In the genomic region with DNA sequence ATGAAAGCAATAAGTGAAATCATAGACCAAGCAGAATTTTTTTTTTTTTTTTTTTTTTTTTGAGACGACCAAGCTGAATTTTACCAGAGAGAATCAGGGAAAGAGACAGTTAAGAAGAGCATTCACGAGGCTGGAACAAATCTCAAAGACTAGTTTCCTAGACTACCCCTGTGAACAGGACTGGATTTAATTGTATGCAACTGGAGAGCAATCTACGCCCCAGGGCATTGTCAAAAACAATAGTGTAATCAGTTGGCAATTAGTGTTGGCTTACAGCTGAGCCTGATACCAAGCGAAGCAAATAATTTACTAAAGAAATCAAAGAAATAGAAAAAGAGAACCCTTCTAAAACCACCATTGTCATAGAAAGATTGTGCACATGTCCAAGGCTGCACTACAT, we compare ENCODE assay signal across 31 cellular contexts.
"Had no signal": no experiment of that assay in that cellular context is flagged by ENCODE, and none has a peak within 500 bp of the region (broad histone marks: within the 10 kb centered on the region; RNA-seq: fewer than 3 reads in every experiment).

No MANE protein-coding gene starts in this region.

- H3K36me3 ChIP-seq: adrenal gland, esophagus squamous epithelium had no signal

- H3K9me3 ChIP-seq: adrenal gland, body of pancreas, esophagus squamous epithelium had no signal

- H3K27me3 ChIP-seq: adrenal gland, body of pancreas had no signal

- ATAC-seq: activated CD4-positive, alpha-beta T cell treated with anti-CD3 and anti-CD28 coated beads for 36 hours; activated CD8-positive, alpha-beta memory T cell treated with anti-CD3 and anti-CD28 coated beads, Interleukin-2, amount 10 ng/mL, durations not matched to agents 7 days and 5 days; activated CD8-positive, alpha-beta T cell treated with anti-CD3 and anti-CD28 coated beads, Interleukin-2, amount 10 ng/mL, durations not matched to agents 7 days and 5 days; activated naive CD8-positive, alpha-beta T cell treated with anti-CD3 and anti-CD28 coated beads, Interleukin-2, amount 50 U/mL, for 24 hours; body of pancreas; effector memory CD8-positive, alpha-beta T cell had no signal

- DNase-seq: activated CD4-positive, alpha-beta memory T cell treated with anti-CD3 and anti-CD28 coated beads for 36 hours; activated CD4-positive, alpha-beta T cell treated with anti-CD3 and anti-CD28 coated beads for 36 hours; activated CD4-positive, alpha-beta T cell treated with anti-CD3 and anti-CD28 coated beads, Interleukin-2, amount 10 ng/mL, durations not matched to agents 24 days and 14 days; activated CD4-positive, CD25-positive, alpha-beta regulatory T cell; activated CD4-positive, CD25-positive, alpha-beta regulatory T cell treated with anti-CD3 and anti-CD28 coated beads, Interleukin-2, amount 50 U/mL, for 72 hours; activated CD8-positive, alpha-beta memory T cell treated with anti-CD3 and anti-CD28 coated beads, Interleukin-2, amount 10 ng/mL, durations not matched to agents 7 days and 5 days; activated CD8-positive, alpha-beta memory T cell treated with anti-CD3 and anti-CD28 coated beads, Interleukin-2, amount 50 U/mL, for 4 hours; activated CD8-positive, alpha-beta T cell treated with anti-CD3 and anti-CD28 coated beads, Interleukin-2, amount 10 ng/mL, durations not matched to agents 7 days and 5 days; activated effector memory CD4-positive, alpha-beta T cell treated with anti-CD3 and anti-CD28 coated beads, Interleukin-2, amount 50 U/mL, for 16 hours; activated naive CD4-positive, alpha-beta T cell treated with anti-CD3 and anti-CD28 coated beads for 36 hours; activated naive CD8-positive, alpha-beta T cell treated with anti-CD3 and anti-CD28 coated beads for 36 hours; activated naive CD8-positive, alpha-beta T cell treated with anti-CD3 and anti-CD28 coated beads, Interleukin-2, amount 50 U/mL, for 24 hours; activated T-cell treated with anti-CD3 and anti-CD28 coated beads, Interleukin-2, amount 50 U/mL, for 1 hour; activated T-cell treated with anti-CD3 and anti-CD28 coated beads, Interleukin-2, amount 50 U/mL, for 48 hours; adrenal gland; amygdala; aorta; body of pancreas; caudate nucleus; cortex of kidney; dermis blood vessel endothelial cell; effector CD4-positive, alpha-beta T cell; effector memory CD8-positive, alpha-beta T cell; esophagus squamous epithelium; head of caudate nucleus; T-helper 2 cell had no signal

- H3K27ac ChIP-seq: adrenal gland, body of pancreas, epithelial cell of prostate, esophagus squamous epithelium had no signal

- H3K4me1 ChIP-seq: adrenal gland, body of pancreas, esophagus squamous epithelium had no signal

- FAIRE-seq: colon, endometrium, endothelial cell of umbilical vein, frontal cortex had no signal

- H3K4me3 ChIP-seq: adrenal gland, body of pancreas, esophagus squamous epithelium had no signal
